Comparison of ENCODE assay signal across 7 cellular contexts in the genomic region with DNA sequence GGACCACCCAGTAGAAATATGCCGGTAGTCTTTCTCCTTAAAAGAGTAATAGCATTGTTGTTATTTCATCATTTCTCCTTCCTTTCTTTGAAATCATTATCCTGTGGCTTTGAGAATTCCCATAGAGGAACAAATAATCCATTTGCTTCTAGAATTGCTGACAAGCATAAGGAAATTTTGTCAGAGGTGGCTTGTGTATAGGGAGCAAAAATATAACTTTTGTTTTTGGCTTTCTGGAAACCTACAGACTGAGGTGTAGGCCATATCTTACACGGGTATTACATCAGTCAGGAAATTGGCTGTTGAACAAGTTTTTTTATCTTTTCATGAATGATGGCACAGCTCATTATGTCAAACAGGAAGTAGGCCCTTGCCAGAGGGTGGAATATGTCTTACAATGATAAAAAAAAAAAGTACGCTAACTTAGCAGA.
DNase-seq lines count a peak whose midpoint lies in the region; ATAC-seq lines count a peak whose summit lies in the region.

No MANE protein-coding gene starts in this region.

- ATAC-seq in HG02981 (IDR thresholded peaks at IDR 0.05; ENCODE audit: unreplicated experiment), result no peak
- ATAC-seq in GM19351 (IDR thresholded peaks at IDR 0.05; ENCODE audit: unreplicated experiment), result no peak
- ATAC-seq in GM19328 (IDR thresholded peaks at IDR 0.05; ENCODE audit: unreplicated experiment), result no peak

- peak overlapping the region; percentile 5 for H2AFZ ChIP-seq in neuron (ENCODE audit: low read depth, low read length)

- H3K4me1 ChIP-seq in ES-I3 (ENCODE audit: insufficient read depth, low read length), result peaks cover 40% of the 10 kb centered on the region
- peaks cover 34% of the 10 kb centered on the region for H3K4me1 ChIP-seq in adipocyte (ENCODE audit: control insufficient read depth, insufficient read depth, low read length)
- peaks cover 19% of the 10 kb centered on the region for H3K4me1 ChIP-seq in neuron (ENCODE audit: insufficient read depth, low read length)

- H3K4me3 ChIP-seq in adipocyte (ENCODE audit: low read length) (peak overlapping the region; percentile 35), neuron (ENCODE audit: low read length) (no peak overlapping the region)

- H3K9me3 ChIP-seq in ES-I3 (ENCODE audit: control insufficient read depth, insufficient read depth, low read length) (no peaks in the 10 kb centered on the region; the same call in 1 of the 2 replicates), adipocyte (ENCODE audit: control insufficient read depth, low read length) (no peaks in the 10 kb centered on the region), neuron (ENCODE audit: low read length) (no peaks in the 10 kb centered on the region)

- DNase-seq in LoVo (ENCODE audit: low spot score), result peak; percentile 74
- DNase-seq in adipocyte (ENCODE audit: low read depth), result peak; percentile 53

- H3K27me3 ChIP-seq in adipocyte (replicated peaks; ENCODE audit: control insufficient read depth, insufficient read depth, low read length), result no peaks in the 10 kb centered on the region
- no peaks in the 10 kb centered on the region for H3K27me3 ChIP-seq in neuron (ENCODE audit: insufficient read depth, low read length)

- H3K9ac ChIP-seq in ES-I3 (ENCODE audit: low read depth, low read length), result peak overlapping the region; percentile 34; the same call in 1 of the 2 replicates
- no peak overlapping the region for H3K9ac ChIP-seq in adipocyte (ENCODE audit: low read length)

- H3K36me3 ChIP-seq in ES-I3 (ENCODE audit: insufficient read depth, low read length), result no peaks in the 10 kb centered on the region; the same call in 1 of the 2 replicates
- H3K36me3 ChIP-seq in adipocyte (ENCODE audit: control insufficient read depth, insufficient read depth, low read length, severe bottlenecking), result no peaks in the 10 kb centered on the region
- no peaks in the 10 kb centered on the region for H3K36me3 ChIP-seq in neuron (ENCODE audit: insufficient read depth, low read length)
